17 cellular contexts compared by ENCODE assay signal in the genomic region with DNA sequence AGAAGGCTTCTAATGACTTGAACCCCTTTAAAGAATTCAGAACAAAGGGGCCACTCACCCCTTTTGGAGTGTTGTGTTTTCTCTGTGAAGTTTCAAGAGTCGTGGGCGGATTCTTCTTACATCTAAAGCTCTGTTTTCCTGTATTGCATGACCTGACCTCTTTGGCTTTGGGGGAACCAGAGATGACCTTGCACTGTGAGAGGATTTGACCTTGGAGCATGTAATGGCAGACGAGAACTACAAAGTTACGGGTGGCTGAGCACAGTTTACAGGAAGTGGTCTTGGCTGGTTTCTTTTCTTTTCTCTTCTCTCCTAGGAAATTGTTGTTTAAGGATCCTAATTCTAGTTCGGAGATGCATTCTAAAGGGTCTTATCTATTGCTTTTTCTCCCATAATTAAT. TPM values are rescaled to one million over a fixed set of nuclear protein-coding genes. Genes with fewer than 3 reads are reported as not detected.
DNase-seq lines count a peak whose midpoint lies in the region; ATAC-seq, FAIRE-seq and TF ChIP-seq lines count a peak whose summit lies in the region.
"Had no signal": no experiment of that assay in that cellular context is flagged by ENCODE, and none has a peak within 500 bp of the region (broad histone marks: within the 10 kb centered on the region; RNA-seq: fewer than 3 reads in every experiment).

No MANE protein-coding gene starts in this region.

- peak overlapping the region; percentile 65 for H3K4me2 ChIP-seq in DOHH2 (ENCODE audit: low read length)
- H3K4me2 ChIP-seq: GM23338 had no signal

- peaks cover 34% of the 10 kb centered on the region for H3K4me1 ChIP-seq in DOHH2 (ENCODE audit: control insufficient read depth, low read length)
- H3K4me1 ChIP-seq: SJCRH30 had no signal

- H3K9me3 ChIP-seq in DOHH2 (ENCODE audit: control insufficient read depth, insufficient read depth, low read length): peaks cover 32% of the 10 kb centered on the region

- H3K79me2 ChIP-seq in DOHH2 (ENCODE audit: control insufficient read depth, low read length): no peaks in the 10 kb centered on the region

- H3K9me3 Mint-ChIP-seq in activated T-helper 1 cell treated with anti-CD3 and anti-CD28 coated beads, Interleukin-12 subunit alpha, Interleukin-12 subunit beta, Interleukin-2, Interleukin-4 antibody, amounts not matched to agents 30 ng/mL and 10 ng/mL and 1 ng/mL, durations not matched to agents 14 hours and 24 hours and 36 hours: peaks cover 19% of the 10 kb centered on the region

- H3K36me3 ChIP-seq in DOHH2 (ENCODE audit: control insufficient read depth, low read length): peaks cover 8% of the 10 kb centered on the region; the same call in 1 of the 2 replicates
- H3K36me3 ChIP-seq: SJCRH30 had no signal

- intact Hi-C loops in activated T-helper 1 cell treated with anti-CD3 and anti-CD28 coated beads, Interleukin-12 subunit alpha, Interleukin-12 subunit beta, Interleukin-2, Interleukin-4 antibody, amounts not matched to agents 30 ng/mL and 10 ng/mL and 1 ng/mL, durations not matched to agents 14 hours and 24 hours and 36 hours (cut with micrococcal nuclease): no loop called here

- no peak for TF ChIP-seq POLR2A in GM12892 (IDR thresholded peaks at IDR 0.05; ENCODE audit: low read depth, low read length)

- H3K27me3 Mint-ChIP-seq in activated T-helper 1 cell treated with anti-CD3 and anti-CD28 coated beads, Interleukin-12 subunit alpha, Interleukin-12 subunit beta, Interleukin-2, Interleukin-4 antibody, amounts not matched to agents 30 ng/mL and 10 ng/mL and 1 ng/mL, durations not matched to agents 14 hours and 24 hours and 36 hours (ENCODE audit: insufficient read depth): peaks cover 6% of the 10 kb centered on the region

- H3K4me1 Mint-ChIP-seq in activated T-helper 1 cell treated with anti-CD3 and anti-CD28 coated beads, Interleukin-12 subunit alpha, Interleukin-12 subunit beta, Interleukin-2, Interleukin-4 antibody, amounts not matched to agents 30 ng/mL and 10 ng/mL and 1 ng/mL, durations not matched to agents 14 hours and 24 hours and 36 hours (ENCODE audit: low read depth): peaks cover 17% of the 10 kb centered on the region

- peak overlapping the region; percentile 54 for H3K27ac ChIP-seq in DOHH2 (ENCODE audit: low read depth, low read length)
- H3K27ac ChIP-seq: HL-60, SJCRH30 had no signal

- H3K27ac Mint-ChIP-seq in activated T-helper 1 cell treated with anti-CD3 and anti-CD28 coated beads, Interleukin-12 subunit alpha, Interleukin-12 subunit beta, Interleukin-2, Interleukin-4 antibody, amounts not matched to agents 30 ng/mL and 10 ng/mL and 1 ng/mL, durations not matched to agents 14 hours and 24 hours and 36 hours: peak overlapping the region; percentile 54
- H3K27ac Mint-ChIP-seq: GM23338 had no signal

- DNase-seq in GM12892 (ENCODE audit: insufficient read length) (no peak), renal cortical epithelial cell (ENCODE audit: low read depth) (peak; percentile 4), HT-29 (ENCODE audit: low spot score) (no peak), HK-2 (ENCODE audit: unreplicated experiment) (no peak)
- DNase-seq in activated T-helper 1 cell treated with anti-CD3 and anti-CD28 coated beads, Interleukin-12 subunit alpha, Interleukin-12 subunit beta, Interleukin-2, Interleukin-4 antibody, amounts not matched to agents 30 ng/mL and 10 ng/mL and 1 ng/mL, durations not matched to agents 14 hours and 24 hours and 36 hours (ENCODE audit: low spot score): no peak
- DNase-seq: Karpas-422, NCI-H1417, NCI-H1930, NCI-H510A, OCI-M1, RPMI8226, SJCRH30, SW 1271 had no signal

- ATAC-seq in GM19328 (IDR thresholded peaks at IDR 0.05; ENCODE audit: unreplicated experiment): no peak
- ATAC-seq: GM23338 had no signal

- H3K9me2 ChIP-seq in DOHH2 (replicated peaks; ENCODE audit: control insufficient read depth, low read length): no peaks in the 10 kb centered on the region

- H3K36me3 Mint-ChIP-seq in activated T-helper 1 cell treated with anti-CD3 and anti-CD28 coated beads, Interleukin-12 subunit alpha, Interleukin-12 subunit beta, Interleukin-2, Interleukin-4 antibody, amounts not matched to agents 30 ng/mL and 10 ng/mL and 1 ng/mL, durations not matched to agents 14 hours and 24 hours and 36 hours (ENCODE audit: low read depth): peaks cover 10% of the 10 kb centered on the region

- H3K4me3 Mint-ChIP-seq in activated T-helper 1 cell treated with anti-CD3 and anti-CD28 coated beads, Interleukin-12 subunit alpha, Interleukin-12 subunit beta, Interleukin-2, Interleukin-4 antibody, amounts not matched to agents 30 ng/mL and 10 ng/mL and 1 ng/mL, durations not matched to agents 14 hours and 24 hours and 36 hours: no peak overlapping the region
- H3K4me3 Mint-ChIP-seq: GM23338 had no signal

- H3F3A ChIP-seq in DOHH2 (ENCODE audit: control insufficient read depth, insufficient read depth): peaks cover 4% of the 10 kb centered on the region; the same call in 1 of the 2 replicates

- H3K4me3 ChIP-seq in DOHH2 (ENCODE audit: low read length): peak overlapping the region; percentile 49
- H3K4me3 ChIP-seq: GM23338, SJCRH30 had no signal

- H4K20me1 ChIP-seq in DOHH2 (ENCODE audit: control insufficient read depth, insufficient read depth, low read depth, low read length): no peaks in the 10 kb centered on the region

- TF ChIP-seq CTCF in DOHH2 (IDR thresholded peaks at IDR 0.05; ENCODE audit: low read depth, low read length, poor library complexity, severe bottlenecking): no peak

- no peaks in the 10 kb centered on the region for H3K27me3 ChIP-seq in DOHH2 (ENCODE audit: control insufficient read depth, low read length)
- H3K27me3 ChIP-seq: SJCRH30 had no signal

- FAIRE-seq in GM12892 (lab: Jason Lieb, UNC): peak; percentile 9

RNA-seq across cellular contexts. Expression of a gene that starts 6.2 kb away (rescaled TPM):
- polyA plus RNA-seq in GM12892 (2012; ENCODE audit: missing spikeins): 49.1 TPM
- 120 and 126 TPM in 2 replicates for total RNA-seq in activated T-helper 1 cell treated with anti-CD3 and anti-CD28 coated beads, Interleukin-12 subunit alpha, Interleukin-12 subunit beta, Interleukin-2, Interleukin-4 antibody, amounts not matched to agents 30 ng/mL and 10 ng/mL and 1 ng/mL, durations not matched to agents 14 hours and 24 hours and 36 hours
- total RNA-seq in renal cortical epithelial cell: 4.0 and 6.6 TPM in 2 replicates
- 51.5 and 71.2 TPM in 2 replicates for total RNA-seq in HT-29 (2014; rRNA removed; shearing (Covaris generic))
